In the genomic region with DNA sequence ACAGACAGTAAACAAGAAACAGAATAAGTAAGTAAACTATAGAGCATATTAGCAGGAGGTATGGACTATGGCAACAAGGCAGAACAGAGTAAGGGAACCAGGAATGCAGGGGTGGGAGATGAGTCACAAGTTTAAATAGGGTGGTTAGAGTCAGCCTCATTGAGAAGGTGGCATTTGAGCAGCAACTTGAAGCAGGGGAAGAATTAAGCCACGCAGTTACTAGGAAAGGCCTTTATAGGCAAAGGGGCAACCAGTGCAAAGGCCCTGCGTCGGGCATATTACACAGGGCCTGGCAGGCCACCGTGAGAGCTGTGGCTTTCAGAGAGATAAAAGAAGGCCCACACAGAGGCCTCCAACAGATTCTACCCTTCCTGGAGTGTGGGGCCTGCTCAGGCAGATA, we compare ENCODE assay signal across 10 cellular contexts.
DNase-seq lines count a peak whose midpoint lies in the region; ATAC-seq and TF ChIP-seq lines count a peak whose summit lies in the region.
"Had no signal": no experiment of that assay in that cellular context is flagged by ENCODE, and none has a peak within 500 bp of the region (broad histone marks: within the 10 kb centered on the region; RNA-seq: fewer than 3 reads in every experiment).

No MANE protein-coding gene starts in this region.

- no peak overlapping the region for H3K27ac Mint-ChIP-seq in CD14-positive monocyte

- WGBS in gastroesophageal sphincter (ENCODE audit: low coverage in 1 of 2), 2 donors: 87 to 100% methylated on average over 1 to 4 of the region's 4 CpGs

- no peaks in the 10 kb centered on the region for H3K27me3 ChIP-seq in gastroesophageal sphincter

- TF ChIP-seq EP300 in gastroesophageal sphincter (IDR thresholded peaks at IDR 0.05): no peak

- H3K36me3 ChIP-seq in gastroesophageal sphincter: no peaks in the 10 kb centered on the region

- no peaks in the 10 kb centered on the region for H3K9me3 ChIP-seq in gastroesophageal sphincter

- peaks cover 0 to 7% of the 10 kb centered on the region in 2 donors for H3K36me3 Mint-ChIP-seq in CD14-positive monocyte

- peaks cover 0 to 10% (median 0%) of the 10 kb centered on the region in 3 donors for H3K4me1 ChIP-seq in gastroesophageal sphincter

- TF ChIP-seq POLR2A in gastroesophageal sphincter (IDR thresholded peaks at IDR 0.05): no peak

- H3K27me3 Mint-ChIP-seq in CD14-positive monocyte (ENCODE audit: low read depth in 3 of 3): peaks cover 6 to 19% (median 11%) of the 10 kb centered on the region in 3 donors

- peak; percentile 81 for DNase-seq in CD1c-positive myeloid dendritic cell (ENCODE audit: extremely low spot score)
- DNase-seq in M059J (ENCODE audit: low read depth): peak; percentile 90
- DNase-seq in amniotic epithelial cell (ENCODE audit: low read depth): peak; percentile 70
- DNase-seq in myocyte (ENCODE audit: low read depth): peak; percentile 76
- no peak for DNase-seq in NCI-H69 (lab: John Stamatoyannopoulos, UW)
- DNase-seq in CD14-positive monocyte (ENCODE audit: low spot score): no peak
- DNase-seq in D341Med (ENCODE audit: low spot score): no peak
- DNase-seq: activated CD4-positive, CD25-positive, alpha-beta regulatory T cell treated with anti-CD3 and anti-CD28 coated beads, Interleukin-2, amount 50 U/mL, for 72 hours; NCI-H510A treated with DMSO at 0.1 percent for 48 hours had no signal

- no peak overlapping the region for H3K27ac ChIP-seq in gastroesophageal sphincter

- H3K9me3 Mint-ChIP-seq in CD14-positive monocyte: peaks cover 0 to 1% (median 0%) of the 10 kb centered on the region in 7 donors

- intact Hi-C loops in CD14-positive monocyte (cut with micrococcal nuclease): no loop called here

- peaks cover 33% of the 10 kb centered on the region for H3K4me1 Mint-ChIP-seq in CD14-positive monocyte

- TF ChIP-seq CTCF in gastroesophageal sphincter (IDR thresholded peaks at IDR 0.05): no peak
- TF ChIP-seq CTCF in CD14-positive monocyte (IDR thresholded peaks at IDR 0.05): no peak

- no peak overlapping the region for H3K4me3 ChIP-seq in gastroesophageal sphincter

- no peak for ATAC-seq in gastroesophageal sphincter

- no peak overlapping the region for H3K4me3 Mint-ChIP-seq in CD14-positive monocyte

Comparison
In these comparisons a context has a peak if more than half of its experiments do, and no peak if none do; other contexts are left out.
1. DNase-seq: peak in CD1c-positive myeloid dendritic cell (single experiment), M059J (single experiment), amniotic epithelial cell (single experiment) and myocyte (single experiment); none in NCI-H69 (single experiment), CD14-positive monocyte (single experiment) and D341Med (single experiment).